ENCODE assay signal across 16 cellular contexts in the genomic region with DNA sequence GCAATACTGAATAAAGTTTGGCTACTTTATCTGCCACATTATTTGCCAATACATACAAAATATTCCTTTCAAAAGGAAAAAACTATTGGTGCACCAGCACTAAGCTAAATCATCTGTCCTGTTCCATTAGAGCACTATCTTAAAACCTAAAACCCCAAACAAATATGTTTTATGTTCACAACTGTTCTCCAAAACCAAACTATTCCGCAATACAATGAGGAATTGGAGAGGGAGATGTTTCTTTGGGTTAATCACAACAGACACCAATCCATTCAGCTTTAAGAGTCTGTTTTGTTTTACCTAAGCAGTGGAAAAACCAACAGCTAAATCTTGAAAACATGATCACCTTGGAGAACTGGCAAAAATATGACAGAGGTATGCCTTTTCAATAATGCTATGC.
"Had no signal": no experiment of that assay in that cellular context is flagged by ENCODE, and none has a peak within 500 bp of the region (broad histone marks: within the 10 kb centered on the region; RNA-seq: fewer than 3 reads in every experiment).

No MANE protein-coding gene starts in this region.

- ATAC-seq: effector memory CD8-positive, alpha-beta T cell; left colon; left ventricle myocardium superior; right cardiac atrium; upper lobe of right lung had no signal

- H3K4me1 Mint-ChIP-seq: neural crest cell had no signal

- H3K27ac Mint-ChIP-seq: dendritic cell treated with granulocyte-macrophage colony-stimulating factor and Interleukin-4, amounts not matched to agents 40 ng/mL and 50 ng/mL, for 4 days; stimulated activated naive CD8-positive, alpha-beta T cell treated with anti-CD3 and anti-CD28 coated beads, Interleukin-15, Interleukin-2, amounts not matched to agents 100 ng/mL and 50 ng/mL, for 24 hours had no signal

- H3K27me3 Mint-ChIP-seq: dendritic cell treated with granulocyte-macrophage colony-stimulating factor and Interleukin-4, amounts not matched to agents 40 ng/mL and 50 ng/mL, for 4 days; effector memory CD8-positive, alpha-beta T cell; stimulated activated naive CD8-positive, alpha-beta T cell treated with anti-CD3 and anti-CD28 coated beads, Interleukin-15, Interleukin-2, amounts not matched to agents 100 ng/mL and 50 ng/mL, for 24 hours had no signal

- H3K4me3 Mint-ChIP-seq: dendritic cell treated with granulocyte-macrophage colony-stimulating factor and Interleukin-4, amounts not matched to agents 40 ng/mL and 50 ng/mL, for 4 days; effector memory CD8-positive, alpha-beta T cell; neural crest cell; stimulated activated naive CD8-positive, alpha-beta T cell treated with anti-CD3 and anti-CD28 coated beads, Interleukin-15, Interleukin-2, amounts not matched to agents 100 ng/mL and 50 ng/mL, for 24 hours had no signal

- DNase-seq: effector memory CD8-positive, alpha-beta T cell; foreskin fibroblast; head of caudate nucleus; kidney; left colon; left ventricle myocardium superior; mesenchymal stem cell; midbrain; nucleus accumbens; ovary; right cardiac atrium; stimulated activated CD4-positive, alpha-beta T cell treated with anti-CD3 and anti-CD28 coated beads, Interleukin-2, amount 100 ng/mL, for 48 hours; upper lobe of right lung had no signal

- H3K9me3 Mint-ChIP-seq: dendritic cell treated with granulocyte-macrophage colony-stimulating factor and Interleukin-4, amounts not matched to agents 40 ng/mL and 50 ng/mL, for 4 days; effector memory CD8-positive, alpha-beta T cell; neural crest cell; stimulated activated naive CD8-positive, alpha-beta T cell treated with anti-CD3 and anti-CD28 coated beads, Interleukin-15, Interleukin-2, amounts not matched to agents 100 ng/mL and 50 ng/mL, for 24 hours had no signal
